Comparison of ENCODE assay signal across 9 cellular contexts in the genomic region with DNA sequence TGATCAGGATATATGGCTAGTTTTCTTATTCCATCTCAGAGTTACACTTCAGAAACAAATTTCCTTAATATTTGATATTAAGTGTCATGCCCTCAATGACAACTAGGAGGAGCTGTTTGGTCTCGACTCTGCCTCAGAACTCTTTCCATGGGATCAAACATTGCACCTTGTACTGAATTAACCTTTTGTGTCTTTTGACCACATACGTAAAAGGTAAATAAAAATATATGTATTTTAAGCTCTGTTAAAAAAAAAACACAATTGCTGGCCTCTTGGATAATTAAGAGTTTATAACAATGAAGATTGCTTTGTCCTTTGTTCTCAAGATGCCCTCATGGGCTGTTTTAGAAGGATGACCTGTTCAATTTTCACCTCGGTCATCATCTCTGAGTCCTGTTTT. TPM values are rescaled to one million over a fixed set of nuclear protein-coding genes. Genes with fewer than 3 reads are reported as not detected.
A peak's percentile ranks its signal among the peaks of the same experiment; 100 is the strongest.
DNase-seq lines count a peak whose midpoint lies in the region; ATAC-seq and TF ChIP-seq lines count a peak whose summit lies in the region.
"Had no signal": no experiment of that assay in that cellular context is flagged by ENCODE, and none has a peak within 500 bp of the region (broad histone marks: within the 10 kb centered on the region; RNA-seq: fewer than 3 reads in every experiment).

No MANE protein-coding gene starts in this region.

- H3K4me1 ChIP-seq in GM23248 (ENCODE audit: insufficient read depth): peaks cover 7% of the 10 kb centered on the region

- H3K27ac ChIP-seq in GM23248: peak overlapping the region; percentile 21; the same call in 1 of the 2 replicates

- no peaks in the 10 kb centered on the region for H3K27me3 Mint-ChIP-seq in MCF 10A (ENCODE audit: insufficient read depth, unreplicated experiment)
- H3K27me3 Mint-ChIP-seq in memory B cell: peaks cover 6% of the 10 kb centered on the region

- H2AFZ ChIP-seq in GM23248: 0 out of 2 replicates have a peak overlapping the region, but pooled peaks have one; percentile 4

- no peak overlapping the region for H3K4me2 ChIP-seq in GM23248 (ENCODE audit: unreplicated experiment)
- H3K4me2 ChIP-seq: BLaER1 treated with 17β-estradiol and CSF1 and Interleukin-3, amounts not matched to agents 10 nM and 100 nM had no signal

- H3K27me3 ChIP-seq in GM23248 (replicated peaks; ENCODE audit: insufficient read depth): no peaks in the 10 kb centered on the region
- H3K27me3 ChIP-seq: BLaER1 treated with 17β-estradiol and CSF1 and Interleukin-3, amounts not matched to agents 10 nM and 100 nM had no signal

- H3F3A ChIP-seq in GM23248 (ENCODE audit: insufficient read depth): peaks cover 27% of the 10 kb centered on the region

- no peaks in the 10 kb centered on the region for H3K36me3 ChIP-seq in GM23248 (ENCODE audit: low read depth)
- H3K36me3 ChIP-seq: BLaER1 treated with 17β-estradiol and CSF1 and Interleukin-3, amounts not matched to agents 10 nM and 100 nM had no signal

- H3K27ac Mint-ChIP-seq in MCF 10A (ENCODE audit: low read depth, unreplicated experiment): peak overlapping the region; percentile 49
- H3K27ac Mint-ChIP-seq in memory B cell: no peak overlapping the region

- TF ChIP-seq CTCF in MCF 10A (IDR thresholded peaks at IDR 0.05; ENCODE audit: unreplicated experiment): peak; percentile 66

- H3K36me3 Mint-ChIP-seq in MCF 10A (ENCODE audit: insufficient read depth, unreplicated experiment) (peaks cover 6% of the 10 kb centered on the region), memory B cell (no peaks in the 10 kb centered on the region)

- H3K9me3 ChIP-seq in GM23248 (ENCODE audit: low read depth): no peaks in the 10 kb centered on the region

- H3K9me3 Mint-ChIP-seq in MCF 10A (ENCODE audit: unreplicated experiment) (no peaks in the 10 kb centered on the region), memory B cell (no peaks in the 10 kb centered on the region)

- in situ Hi-C loops in GM23248 (cut with MboI): loop anchor here (10.0 kb wide), 1 partner anchor 450 kb away; no protein-coding TSS in a partner anchor

- no peaks in the 10 kb centered on the region for H4K20me1 ChIP-seq in GM23248 (ENCODE audit: insufficient read depth)
- H4K20me1 ChIP-seq: BLaER1 treated with 17β-estradiol and CSF1 and Interleukin-3, amounts not matched to agents 10 nM and 100 nM had no signal

- no peak overlapping the region for H3K4me3 Mint-ChIP-seq in MCF 10A (ENCODE audit: unreplicated experiment)
- H3K4me3 Mint-ChIP-seq in memory B cell: no peak overlapping the region

- CTCF ChIA-PET in MCF 10A (lab: Yijun Ruan, JAX): interaction anchor here (0.5 to 7.4 kb wide), 31 partner anchors 8 to 1576 kb away, joined by 3 to 76 read pairs (median 3); no protein-coding TSS in a partner anchor

- intact Hi-C loops in MCF 10A (cut with micrococcal nuclease): loop anchor here (1.0 to 5.0 kb wide), 3 partner anchors 374 to 466 kb away; no protein-coding TSS in a partner anchor

- no peaks in the 10 kb centered on the region for H3K9me2 ChIP-seq in GM23248 (ENCODE audit: insufficient read depth)

- peak; percentile 29 for ATAC-seq in memory B cell (ENCODE audit: low read depth)

- no peaks in the 10 kb centered on the region for H3K79me2 ChIP-seq in GM23248 (ENCODE audit: insufficient read depth)

- BruUV-seq in MCF 10A (replicated peaks; lab: Mats Ljungman, UMichigan): no TSS peak

- no peak overlapping the region for H3K4me3 ChIP-seq in GM23248
- H3K4me3 ChIP-seq: BLaER1 treated with 17β-estradiol and CSF1 and Interleukin-3, amounts not matched to agents 10 nM and 100 nM had no signal

- POLR2A ChIA-PET in MCF 10A (lab: Yijun Ruan, JAX): interaction anchor here (0.6 to 0.9 kb wide), 3 partner anchors 44 to 448 kb away, joined by 3 read pairs; no protein-coding TSS in a partner anchor

- H3K4me1 Mint-ChIP-seq in MCF 10A (ENCODE audit: insufficient read depth, unreplicated experiment): peaks cover 6% of the 10 kb centered on the region
- no peaks in the 10 kb centered on the region for H3K4me1 Mint-ChIP-seq in memory B cell

- DNase-seq in NCI-H1436 (lab: John Stamatoyannopoulos, UW): peak; percentile 8
- no peak for DNase-seq in NCI-H1436 treated with DMSO at 0.1 percent for 48 hours (lab: John Stamatoyannopoulos, UW)
- DNase-seq in GM23248: peak; percentile 55
- DNase-seq in NCI-H1105 treated with DMSO at 0.1 percent for 48 hours (lab: John Stamatoyannopoulos, UW): peak; percentile 42
- peak; percentile 52 for DNase-seq in MCF 10A (ENCODE audit: unreplicated experiment)
- no peak for DNase-seq in memory B cell (ENCODE audit: low spot score in 2 of 2)
- no peak for DNase-seq in stimulated activated CD4-positive, alpha-beta T cell treated with anti-CD3 and anti-CD28 coated beads, Interleukin-2, amount 100 ng/mL, for 24 hours
- DNase-seq in stimulated activated CD4-positive, alpha-beta T cell treated with anti-CD3 and anti-CD28 coated beads, Interleukin-4, amount 100 ng/mL, for 1 hour: no peak

- no peak overlapping the region for H3K9ac ChIP-seq in GM23248
- H3K9ac ChIP-seq: BLaER1 treated with 17β-estradiol and CSF1 and Interleukin-3, amounts not matched to agents 10 nM and 100 nM had no signal

- WGBS in GM23248 (ENCODE audit: low coverage in 1 of 2, low lambda C conversion rate in 2 of 2, missing lambda C conversion rate in 2 of 2), 2 experiments: 22 to 30% methylated on average over 3 of the region's 3 CpGs

RNA-seq across cellular contexts. Expression of a gene that starts 18.7 kb away (rescaled TPM):
- 33,406 and 36,331 TPM in 2 replicates for total RNA-seq in GM23248 (2014; rRNA removed; shearing (Covaris generic))
- polyA plus RNA-seq in GM23248 (2016; fragmentation: Nextera tagmentation; extraction: Ambion mirVana): 19,771 and 20,647 TPM in 2 replicates
- 564 and 636 TPM in 2 replicates for total RNA-seq in MCF 10A (2022)

Comparison
In these comparisons a context has a peak if more than half of its experiments do, and no peak if none do; other contexts are left out.
1. DNase-seq: peak in NCI-H1436 (single experiment), GM23248 (single experiment), NCI-H1105 treated with DMSO at 0.1 percent for 48 hours (single experiment) and MCF 10A (single experiment); none in NCI-H1436 treated with DMSO at 0.1 percent for 48 hours (single experiment), memory B cell (0 of 2), stimulated activated CD4-positive, alpha-beta T cell treated with anti-CD3 and anti-CD28 coated beads, Interleukin-2, amount 100 ng/mL, for 24 hours (0 of 2) and stimulated activated CD4-positive, alpha-beta T cell treated with anti-CD3 and anti-CD28 coated beads, Interleukin-4, amount 100 ng/mL, for 1 hour (single experiment).
2. RNA of a gene that starts 18.7 kb away (total RNA-seq): 33,406 to 36,331 TPM in GM23248; 564 to 636 TPM in MCF 10A; every median in the first group is over 10 times any median in the second.